In the genomic region with DNA sequence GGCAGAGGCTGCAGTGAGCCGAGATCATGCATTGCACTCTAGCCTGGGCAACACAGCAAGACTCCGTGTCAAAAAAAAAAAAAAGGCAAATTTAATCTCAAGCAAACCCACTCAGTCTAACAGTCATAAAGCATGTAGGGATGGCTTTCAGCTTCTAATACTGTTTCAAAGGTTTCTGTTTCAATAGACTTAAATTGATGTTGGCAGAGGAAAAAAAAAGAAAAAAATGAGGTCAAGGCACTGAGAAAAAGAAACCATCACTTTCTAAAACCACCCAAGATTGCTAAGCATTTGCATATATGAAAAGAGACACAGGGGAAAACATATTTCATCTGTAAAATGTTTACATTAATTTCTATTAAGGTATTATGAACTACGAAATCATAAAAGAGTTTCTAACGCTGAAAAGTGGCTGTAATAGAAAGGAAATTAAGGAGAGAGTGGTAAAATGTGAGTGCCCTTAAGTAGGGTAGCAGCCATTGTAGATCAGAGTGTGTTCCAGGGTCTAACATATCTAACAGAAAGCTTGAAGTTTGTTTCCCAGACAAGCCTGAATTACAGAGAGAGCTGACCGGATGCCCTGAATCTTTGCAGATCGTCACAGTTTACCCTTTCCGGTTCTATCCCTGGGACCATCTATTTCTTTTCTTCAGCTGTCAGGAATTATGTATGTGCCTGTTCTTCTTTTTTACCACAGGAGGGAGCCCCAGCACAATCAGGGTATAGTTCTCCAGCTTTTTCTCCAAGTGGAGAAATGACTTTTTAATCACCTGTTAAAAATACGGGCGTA, we compare ENCODE assay signal across 8 cellular contexts.
DNase-seq lines count a peak whose midpoint lies in the region; ATAC-seq, FAIRE-seq and TF ChIP-seq lines count a peak whose summit lies in the region.

No MANE protein-coding gene starts in this region.

- H3K4me3 ChIP-seq in lower leg skin (ENCODE audit: low read depth, poor library complexity, severe bottlenecking), result no peak overlapping the region

- FAIRE-seq in HTR-8/SVneo (lab: Jason Lieb, UNC), result no peak

- H3K27me3 Mint-ChIP-seq in endothelial cell (ENCODE audit: unreplicated experiment), result no peaks in the 10 kb centered on the region
- H3K27me3 Mint-ChIP-seq in osteocyte (ENCODE audit: unreplicated experiment), result peaks cover 4% of the 10 kb centered on the region

- DNase-seq in DMS53 (lab: John Stamatoyannopoulos, UW), result peak; percentile 61
- peak; percentile 34 for DNase-seq in GM20000 (ENCODE audit: low spot score)
- peak; percentile 57 for DNase-seq in HTR-8/SVneo (ENCODE audit: insufficient read length, low spot score)
- peak; percentile 38 for DNase-seq in OCI-M1 (lab: John Stamatoyannopoulos, UW)
- peak; percentile 16 for DNase-seq in endothelial cell (ENCODE audit: low spot score)
- DNase-seq in osteocyte (ENCODE audit: extremely low spot score, unreplicated experiment), result no peak
- DNase-seq in lower leg skin (ENCODE audit: low spot score in 2 of 2), result no peak

- no peak for ATAC-seq in HG03039 (IDR thresholded peaks at IDR 0.05; ENCODE audit: unreplicated experiment)

- TF ChIP-seq CTCF in GM20000 (IDR thresholded peaks at IDR 0.05; ENCODE audit: extremely low read depth, missing control alignments), result no peak
- peak; percentile 66 for TF ChIP-seq CTCF in endothelial cell (IDR thresholded peaks at IDR 0.05; ENCODE audit: unreplicated experiment)
- peak; percentile 70 for TF ChIP-seq CTCF in osteocyte (IDR thresholded peaks at IDR 0.05)
- no peak for TF ChIP-seq CTCF in lower leg skin (IDR thresholded peaks at IDR 0.05)

- WGBS in lower leg skin, 2 donors, result 31% methylated on average over 9 of the region's 9 CpGs

- H3K36me3 Mint-ChIP-seq in endothelial cell (ENCODE audit: low read depth, unreplicated experiment), result no peaks in the 10 kb centered on the region
- H3K36me3 Mint-ChIP-seq in osteocyte (ENCODE audit: unreplicated experiment), result no peaks in the 10 kb centered on the region

- H3K4me1 Mint-ChIP-seq in endothelial cell (ENCODE audit: unreplicated experiment) (no peaks in the 10 kb centered on the region), osteocyte (ENCODE audit: unreplicated experiment) (peaks cover 5% of the 10 kb centered on the region)

- no peak for TF ChIP-seq POLR2A in lower leg skin (IDR thresholded peaks at IDR 0.05)

- intact Hi-C loops in lower leg skin (cut with DNase I; ENCODE audit: low total_unique reads), result no loop called here

- H3K27ac Mint-ChIP-seq in endothelial cell (ENCODE audit: unreplicated experiment), result no peak overlapping the region
- no peak overlapping the region for H3K27ac Mint-ChIP-seq in osteocyte (ENCODE audit: unreplicated experiment)

- H3K9me3 Mint-ChIP-seq in endothelial cell (ENCODE audit: unreplicated experiment) (no peaks in the 10 kb centered on the region), osteocyte (ENCODE audit: unreplicated experiment) (no peaks in the 10 kb centered on the region)

- H3K4me3 Mint-ChIP-seq in endothelial cell (ENCODE audit: unreplicated experiment) (no peak overlapping the region), osteocyte (ENCODE audit: unreplicated experiment) (no peak overlapping the region)

Comparison
In these comparisons a context has a peak if more than half of its experiments do, and no peak if none do; other contexts are left out.
1. DNase-seq: peak in DMS53 (single experiment), GM20000 (single experiment), HTR-8/SVneo (single experiment), OCI-M1 (single experiment) and endothelial cell (single experiment); none in osteocyte (single experiment) and lower leg skin (0 of 2).
2. CTCF ChIP-seq: peak in endothelial cell (single experiment) and osteocyte (single experiment); none in GM20000 (single experiment) and lower leg skin (0 of 3).